Comparison of ENCODE assay signal across 24 cellular contexts in genomic region chr12:16726879-16727278, GRCh38.
DNase-seq lines count a peak whose midpoint lies in the region; ATAC-seq, FAIRE-seq and TF ChIP-seq lines count a peak whose summit lies in the region.
"Had no signal": no experiment of that assay in that cellular context is flagged by ENCODE, and none has a peak within 500 bp of the region (broad histone marks: within the 10 kb centered on the region; RNA-seq: fewer than 3 reads in every experiment).

No MANE protein-coding gene starts in this region.

- H3K4me3 ChIP-seq in choroid plexus epithelial cell (ENCODE audit: low read depth, low read length): no peak overlapping the region
- no peak overlapping the region for H3K4me3 ChIP-seq in left lung
- no peak overlapping the region for H3K4me3 ChIP-seq in tibial nerve
- H3K4me3 ChIP-seq: colonic mucosa, heart right ventricle, neural progenitor cell, psoas muscle, thoracic aorta had no signal

- H3K4me1 ChIP-seq in left lung (no peaks in the 10 kb centered on the region), tibial nerve (no peaks in the 10 kb centered on the region)
- H3K4me1 ChIP-seq: colonic mucosa, heart right ventricle, neural progenitor cell, psoas muscle had no signal

- no peak for TF ChIP-seq POLR2A in tibial nerve (IDR thresholded peaks at IDR 0.05)
- no peak for TF ChIP-seq POLR2A in GM18505 (IDR thresholded peaks at IDR 0.05; ENCODE audit: borderline replicate concordance, extremely low read depth, insufficient read depth, insufficient read length)

- H3K27me3 ChIP-seq in left lung: no peaks in the 10 kb centered on the region
- no peaks in the 10 kb centered on the region for H3K27me3 ChIP-seq in tibial nerve
- H3K27me3 ChIP-seq: brain microvascular endothelial cell, colonic mucosa, heart right ventricle, neural progenitor cell had no signal

- no peak for TF ChIP-seq EP300 in tibial nerve (IDR thresholded peaks at IDR 0.05)

- H3K9me3 ChIP-seq in left lung: no peaks in the 10 kb centered on the region
- H3K9me3 ChIP-seq in tibial nerve: no peaks in the 10 kb centered on the region
- H3K9me3 ChIP-seq: colonic mucosa, heart right ventricle, psoas muscle, thoracic aorta had no signal

- 2 to 15% methylated on average over 1 of the region's 1 CpG for WGBS in tibial nerve, 2 donors

- DNase-seq in LHCN-M2 (ENCODE audit: low read depth) (peak; percentile 29), choroid plexus epithelial cell (ENCODE audit: low read depth) (peak; percentile 16), left lung (no peak), tibial nerve (ENCODE audit: low spot score in 2 of 2) (peak; percentile 13 to 14), GM19239 (ENCODE audit: insufficient read length, low spot score) (no peak), activated gamma-delta T cell (lab: John Stamatoyannopoulos, UW) (no peak)
- DNase-seq: activated CD4-positive, alpha-beta T cell treated with anti-CD3 and anti-CD28 coated beads, Interleukin-2, amount 50 U/mL, for 1 hour; activated naive CD8-positive, alpha-beta T cell treated with anti-CD3 and anti-CD28 coated beads for 36 hours; brain microvascular endothelial cell; CD8-positive, alpha-beta T cell; colonic mucosa; DND-41; heart right ventricle; Kasumi-1; NCI-H1105; NCI-H526 treated with DMSO at 0.1 percent for 48 hours; psoas muscle; stimulated activated CD4-positive, alpha-beta T cell treated with anti-CD3 and anti-CD28 coated beads, Interleukin-2, amount 100 ng/mL, for 48 hours; stimulated activated naive B cell treated with anti-CD40 and anti-IgM and Interleukin-4, amounts not matched to agents 10 μg/mL and 1 μg/mL and 100 μg/mL, for 72 hours had no signal

- ATAC-seq in left lung: peak; percentile 58
- ATAC-seq in GM18505 (IDR thresholded peaks at IDR 0.05; ENCODE audit: unreplicated experiment): no peak
- no peak for ATAC-seq in GM18511 (IDR thresholded peaks at IDR 0.05; ENCODE audit: unreplicated experiment)
- ATAC-seq: CD8-positive, alpha-beta T cell; heart right ventricle; psoas muscle; stimulated activated naive B cell treated with anti-CD40 and anti-IgM and Interleukin-4, amounts not matched to agents 10 μg/mL and 1 μg/mL and 100 μg/mL, for 72 hours had no signal

- H3K36me3 ChIP-seq in left lung (no peaks in the 10 kb centered on the region), tibial nerve (no peaks in the 10 kb centered on the region)
- H3K36me3 ChIP-seq: brain microvascular endothelial cell, colonic mucosa, heart right ventricle, neural progenitor cell, thoracic aorta had no signal

- no peak for FAIRE-seq in GM19239 (lab: Jason Lieb, UNC)
- FAIRE-seq: GM12892 had no signal

- H3K27ac ChIP-seq in left lung (no peak overlapping the region), tibial nerve (no peak overlapping the region)
- H3K27ac ChIP-seq: brain microvascular endothelial cell, colonic mucosa, heart right ventricle, neural progenitor cell, psoas muscle, thoracic aorta had no signal

- intact Hi-C loops in left lung (cut with DNase I): no loop called here

- TF ChIP-seq CTCF in choroid plexus epithelial cell (conservative IDR thresholded peaks at IDR 0.05; ENCODE audit: low read depth, low read length) (no peak), left lung (IDR thresholded peaks at IDR 0.05) (no peak), tibial nerve (IDR thresholded peaks at IDR 0.05) (no peak)

Comparison
In these comparisons a context has a peak if more than half of its experiments do, and no peak if none do; other contexts are left out.
1. DNase-seq: peak in LHCN-M2 (single experiment), choroid plexus epithelial cell (single experiment) and tibial nerve (2 of 2); none in left lung (0 of 2), GM19239 (single experiment) and activated gamma-delta T cell (single experiment).